Comparison of ENCODE assay signal across 27 cellular contexts in the genomic region with DNA sequence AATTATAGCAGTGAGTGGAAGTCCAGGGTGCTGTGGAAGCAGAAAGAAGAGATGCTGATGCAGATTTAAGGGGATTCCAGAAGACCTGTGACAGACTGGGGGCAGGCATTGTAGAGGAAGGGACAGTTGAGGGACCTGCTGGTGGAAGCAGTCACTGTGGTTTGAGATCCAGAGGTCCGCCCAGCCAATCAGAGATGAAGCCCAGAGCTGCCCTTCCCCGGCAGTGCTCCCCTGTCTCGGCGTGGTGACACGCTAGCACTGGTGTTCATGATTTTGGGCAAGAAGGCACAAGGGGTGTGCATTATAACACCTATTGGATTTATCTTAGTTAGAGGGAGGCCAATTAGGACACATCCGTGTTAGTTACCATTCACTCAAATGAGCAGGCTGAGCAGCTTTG. TPM values are rescaled to one million over a fixed set of nuclear protein-coding genes. Genes with fewer than 3 reads are reported as not detected.
A peak's percentile ranks its signal among the peaks of the same experiment; 100 is the strongest.
DNase-seq lines count a peak whose midpoint lies in the region; ATAC-seq, FAIRE-seq and TF ChIP-seq lines count a peak whose summit lies in the region.
"Had no signal": no experiment of that assay in that cellular context is flagged by ENCODE, and none has a peak within 500 bp of the region (broad histone marks: within the 10 kb centered on the region; RNA-seq: fewer than 3 reads in every experiment).

No MANE protein-coding gene starts in this region.

- WGBS in GM12878 (ENCODE audit: insufficient coverage, insufficient replicate concordance, low lambda C conversion rate, missing lambda C conversion rate): 45% methylated on average over 6 of the region's 6 CpGs

- peaks cover 0 to 4% of the 10 kb centered on the region in 2 experiments; a peak in 2 of 4 replicates for H3K36me3 ChIP-seq in GM12878 (ENCODE audit: control insufficient read depth in 2 of 2, insufficient read depth in 2 of 2, low read length in 1 of 2)
- H3K36me3 ChIP-seq: HAP-1, Peyer's patch had no signal

- H3K4me3 Mint-ChIP-seq in neural crest cell: no peak overlapping the region
- no peak overlapping the region for H3K4me3 Mint-ChIP-seq in activated CD4-positive, alpha-beta memory T cell treated with anti-CD3 and anti-CD28 coated beads for 36 hours
- H3K4me3 Mint-ChIP-seq: CD8-positive, alpha-beta memory T cell; IgD-negative memory B cell had no signal

- TF ChIP-seq CTCF in GM12878 (IDR thresholded peaks at IDR 0.05 in 2 of 3, conservative IDR thresholded peaks at IDR 0.05 in 1 of 3; ENCODE audit: control insufficient read depth in 2 of 3, extremely low read depth in 1 of 3, insufficient read depth in 1 of 3, low read depth in 3 of 3, low read length in 3 of 3): no peak
- no peak for TF ChIP-seq CTCF in neural crest cell (conservative IDR thresholded peaks at IDR 0.05)
- TF ChIP-seq CTCF in GM10248 (IDR thresholded peaks at IDR 0.05; ENCODE audit: control extremely low read depth, extremely low read depth, low read depth, missing control alignments): no peak

- BruUV-seq in GM12878 (replicated peaks; lab: Mats Ljungman, UMichigan): no TSS peak

- no peak overlapping the region; the same call in 1 of the 2 replicates for H2AFZ ChIP-seq in GM12878 (ENCODE audit: control insufficient read depth, low read depth, low read length)

- H3K9me3 ChIP-seq in GM12878 (replicated peaks; ENCODE audit: control insufficient read depth, insufficient read depth, low read length): no peaks in the 10 kb centered on the region
- H3K9me3 ChIP-seq: HAP-1, Peyer's patch had no signal

- TF ChIP-seq RAD21 in GM12878 (IDR thresholded peaks at IDR 0.05; ENCODE audit: insufficient read depth, low read depth, low read length): no peak

- no peak for FAIRE-seq in GM12878 (lab: Jason Lieb, UNC)
- FAIRE-seq: HTR-8/SVneo had no signal

- ATAC-seq in Right ventricle myocardium inferior: peak; percentile 47
- peak; percentile 37 for ATAC-seq in GM12878
- peak; percentile 46 to 68 for ATAC-seq in left cardiac atrium

- SMC1A ChIA-PET in GM12878 (lab: Charles Lee; ENCODE audit: uncharacterized antibody, unreplicated experiment): no interaction called here

- peaks cover 45% of the 10 kb centered on the region for H3K4me1 Mint-ChIP-seq in neural crest cell
- H3K4me1 Mint-ChIP-seq in activated CD4-positive, alpha-beta memory T cell treated with anti-CD3 and anti-CD28 coated beads for 36 hours (ENCODE audit: low read depth): no peaks in the 10 kb centered on the region
- H3K4me1 Mint-ChIP-seq: CD8-positive, alpha-beta memory T cell; IgD-negative memory B cell had no signal

- TF ChIP-seq EP300 in GM12878 (IDR thresholded peaks at IDR 0.05; ENCODE audit: borderline replicate concordance in 1 of 2, control insufficient read depth in 1 of 2, low read depth in 2 of 2, low read length in 2 of 2): no peak

- intact Hi-C loops in Right ventricle myocardium inferior (cut with DNase I) (no loop called here), cardiac septum (cut with DNase I) (no loop called here), GM12878 (cut with micrococcal nuclease; ENCODE audit: unreplicated experiment) (no loop called here), left cardiac atrium (cut with DNase I) (no loop called here)
- intact Hi-C loops in activated CD4-positive, alpha-beta memory T cell treated with anti-CD3 and anti-CD28 coated beads for 36 hours (cut with micrococcal nuclease): no loop called here

- in situ Hi-C loops in GM12878 (cut with MboI): no loop called here

- no peaks in the 10 kb centered on the region; a peak in 2 of 4 replicates for H3K27me3 ChIP-seq in GM12878 (replicated peaks in 1 of 2; ENCODE audit: control insufficient read depth in 2 of 2, insufficient read depth in 2 of 2, low read length in 1 of 2)
- H3K27me3 ChIP-seq: Peyer's patch had no signal

- H3K27me3 Mint-ChIP-seq in neural crest cell (ENCODE audit: low read depth): no peaks in the 10 kb centered on the region
- peaks cover 21% of the 10 kb centered on the region for H3K27me3 Mint-ChIP-seq in activated CD4-positive, alpha-beta memory T cell treated with anti-CD3 and anti-CD28 coated beads for 36 hours

- peaks cover 6% of the 10 kb centered on the region for H3K36me3 Mint-ChIP-seq in neural crest cell (ENCODE audit: low read depth)
- no peaks in the 10 kb centered on the region for H3K36me3 Mint-ChIP-seq in activated CD4-positive, alpha-beta memory T cell treated with anti-CD3 and anti-CD28 coated beads for 36 hours
- H3K36me3 Mint-ChIP-seq: CD8-positive, alpha-beta memory T cell; IgD-negative memory B cell had no signal

- H3K27ac Mint-ChIP-seq in neural crest cell (ENCODE audit: unreplicated experiment): peak overlapping the region; percentile 35
- H3K27ac Mint-ChIP-seq in activated CD4-positive, alpha-beta memory T cell treated with anti-CD3 and anti-CD28 coated beads for 36 hours: no peak overlapping the region
- H3K27ac Mint-ChIP-seq: IgD-negative memory B cell had no signal

- POLR2A ChIA-PET in GM12878 (lab: Charles Lee): interaction anchor here (0.6 kb wide), 1 partner anchor 127 kb away, joined by 3 read pairs; no protein-coding TSS in a partner anchor
- POLR2A ChIA-PET in GM10248 (lab: Yijun Ruan, JAX): no interaction called here
- POLR2A ChIA-PET in activated CD4-positive, alpha-beta memory T cell treated with anti-CD3 and anti-CD28 coated beads for 36 hours (lab: Charles Lee): no interaction called here

- no peaks in the 10 kb centered on the region for H4K20me1 ChIP-seq in GM12878 (ENCODE audit: control insufficient read depth, insufficient read depth)

- no peak for DNase-seq in Right ventricle myocardium inferior (ENCODE audit: missing footprints)
- DNase-seq in cardiac septum (ENCODE audit: low spot score): no peak
- DNase-seq in GM12878 (ENCODE audit: low read depth, low spot score): no peak
- no peak for DNase-seq in left cardiac atrium
- DNase-seq in neural crest cell (ENCODE audit: low read depth, low spot score): no peak
- no peak for DNase-seq in GM10248 (ENCODE audit: extremely low spot score)
- no peak for DNase-seq in activated CD4-positive, alpha-beta memory T cell treated with anti-CD3 and anti-CD28 coated beads for 36 hours
- no peak for DNase-seq in activated T-cell treated with anti-CD3 and anti-CD28 coated beads, Interleukin-2, amount 50 U/mL, for 1 hour
- DNase-seq: ACHN; AML-193; Calu3; CD8-positive, alpha-beta memory T cell; DMS153; NCI-H1105; NCI-H146; NCI-H2029 treated with DMSO at 0.1 percent for 48 hours; NCI-H226; NCI-H510A treated with DMSO at 0.1 percent for 48 hours; NCI-H774; NK-92 treated with Interleukin-12 subunit alpha and Interleukin-12 subunit beta, amount 100 ng/mL, for 24 hours; Peyer's patch had no signal

- H3K4me2 ChIP-seq in GM12878 (ENCODE audit: control insufficient read depth, insufficient read depth): no peak overlapping the region

- H3K4me3 ChIP-seq in GM12878: no peak overlapping the region
- H3K4me3 ChIP-seq: HAP-1, Peyer's patch had no signal

- RAD21 ChIA-PET in GM12878 (lab: Charles Lee; ENCODE audit: unreplicated experiment): no interaction called here

- H3K9ac ChIP-seq in GM12878 (ENCODE audit: control insufficient read depth, insufficient read depth, low read length): no peak overlapping the region

- CTCF ChIA-PET in GM12878 (lab: Yijun Ruan, JAX) (no interaction called here), GM10248 (lab: Yijun Ruan, JAX) (interaction anchor here (1.2 to 1.4 kb wide), 2 partner anchors 16 to 20 kb away, joined by 4 to 5 read pairs; a partner anchor contains a TSS)
- CTCF ChIA-PET in activated CD4-positive, alpha-beta memory T cell treated with anti-CD3 and anti-CD28 coated beads for 36 hours (lab: Charles Lee): no interaction called here

- H3K9me3 Mint-ChIP-seq in neural crest cell: no peaks in the 10 kb centered on the region
- H3K9me3 Mint-ChIP-seq in activated CD4-positive, alpha-beta memory T cell treated with anti-CD3 and anti-CD28 coated beads for 36 hours: no peaks in the 10 kb centered on the region
- H3K9me3 Mint-ChIP-seq: CD8-positive, alpha-beta memory T cell; IgD-negative memory B cell had no signal

- no peak overlapping the region for H3K27ac ChIP-seq in GM12878 (ENCODE audit: control insufficient read depth, insufficient read depth)
- H3K27ac ChIP-seq: 22Rv1, C4-2B, Peyer's patch had no signal

- H3K79me2 ChIP-seq in GM12878 (ENCODE audit: control insufficient read depth, insufficient read depth, low read length): peaks cover 48% of the 10 kb centered on the region

- no peaks in the 10 kb centered on the region; the same call in 1 of the 2 replicates for H3K4me1 ChIP-seq in GM12878 (ENCODE audit: control insufficient read depth, insufficient read depth, low read length)
- H3K4me1 ChIP-seq: Peyer's patch had no signal

- peak; percentile 31; the same call in 1 of the 2 replicates for TF ChIP-seq POLR2A in GM12878 (IDR thresholded peaks at IDR 0.05; ENCODE audit: low read depth, low read length)

TF ChIP-seq in GM12878, 131 proteins besides CTCF, POLR2A, EP300 and RAD21 (continues in another document):
- no peak for TF ChIP-seq FOXM1 (IDR thresholded peaks at IDR 0.05; ENCODE audit: low read depth, low read length)
- no peak for TF ChIP-seq FOS (IDR thresholded peaks at IDR 0.05; ENCODE audit: borderline replicate concordance, extremely low read depth, insufficient read length)
- TF ChIP-seq YY1 (IDR thresholded peaks at IDR 0.05; ENCODE audit: low read depth, low read length): no peak
- no peak for TF ChIP-seq EED (IDR thresholded peaks at IDR 0.05; ENCODE audit: low read depth)

RNA-seq across cellular contexts. Expression of a gene that starts 16.1 kb away (rescaled TPM):
- total RNA-seq in Right ventricle myocardium inferior (36.5 TPM), cardiac septum (20.0 TPM), GM12878 (2014; rRNA removed) (29.8 and 35.1 TPM in 2 replicates), GM12878 (2014; rRNA removed; fragmentation: Illumina TruSeq; extraction: Trizol) (34.3 and 34.4 TPM in 2 replicates), GM12878 (2021) (40.5 and 41.4 TPM in 2 replicates), left cardiac atrium (10 to 100 TPM; 35.6 to 45.7 TPM), neural crest cell (74.8 and 76.1 TPM in 2 replicates)
- 34.1 and 37.8 TPM in 2 replicates for total RNA-seq in GM12878 (2013; cell fraction: nucleolus; rRNA removed)
- 26.7 TPM for polyA plus RNA-seq in GM12878 (2011; ENCODE audit: low read depth)
- polyA plus RNA-seq in GM12878 (2011; rRNA removed) (26.3 and 37.7 TPM in 2 replicates), GM12878 (2014; fragmentation: Illumina TruSeq; extraction: Trizol) (43.3 and 52.1 TPM in 2 replicates), GM12878 (2014; fragmentation: Nextera tagmentation; extraction: Ambion mirVana) (10 to 100 TPM; 16.4 to 17.4 TPM), GM12878 (2014; rRNA removed) (32.5 and 36.4 TPM in 2 replicates), GM12878 (2016; fragmentation: Nextera tagmentation; extraction: Ambion mirVana) (10 to 100 TPM; 44.1 to 46.2 TPM)
- 17.5 and 18.5 TPM in 2 replicates for polyA plus RNA-seq in GM12878 (2011; cell fraction: cytosol; rRNA removed)
- polyA plus RNA-seq in GM12878 (2011; cell fraction: nucleus; rRNA removed): 24.6 and 30.7 TPM in 2 replicates
- polyA plus RNA-seq in GM12878 (2012): 30.9 and 49.8 TPM in 2 replicates
- polyA minus RNA-seq in GM12878 (2011; rRNA and poly(A)+ RNA removed): 25.6 and 35.8 TPM in 2 replicates
- 8.7 and 9.7 TPM in 2 replicates for polyA minus RNA-seq in GM12878 (2011; cell fraction: cytosol; rRNA and poly(A)+ RNA removed)
- polyA minus RNA-seq in GM12878 (2011; cell fraction: nucleus; rRNA and poly(A)+ RNA removed): 14.4 and 16.5 TPM in 2 replicates
- total RNA-seq in activated CD4-positive, alpha-beta memory T cell treated with anti-CD3 and anti-CD28 coated beads for 36 hours: not detected
- total RNA-seq: CD8-positive, alpha-beta memory T cell; G401 had no signal
- polyA plus RNA-seq: CD8-positive, alpha-beta memory T cell had no signal

Comparison
In these comparisons a context has a peak if more than half of its experiments do, and no peak if none do; other contexts are left out.
1. RNA of a gene that starts 16.1 kb away (total RNA-seq): 74.8 to 76.1 TPM in neural crest cell, 35.6 to 45.7 TPM in left cardiac atrium, 36.5 TPM in Right ventricle myocardium inferior (single experiment), 29.8 to 41.4 TPM in GM12878 and 20.0 TPM in cardiac septum (single experiment); not detected in activated CD4-positive, alpha-beta memory T cell treated with anti-CD3 and anti-CD28 coated beads for 36 hours; every median in the first group is over 10 times any median in the second.
2. Peak in every context shown above with its lines, with median percentiles within 50 percentile points of each other: ATAC-seq.